In genomic region chrX:72392816-72393800, GRCh38 we compare ENCODE assay signal across 18 cellular contexts.
"Had no signal": no experiment of that assay in that cellular context is flagged by ENCODE, and none has a peak within 500 bp of the region (broad histone marks: within the 10 kb centered on the region; RNA-seq: fewer than 3 reads in every experiment).

No MANE protein-coding gene starts in this region.

- DNase-seq: activated B cell treated with CpG ODN at 0.5 μM for 24 hours; activated CD4-positive, alpha-beta T cell treated with anti-CD3 and anti-CD28 coated beads, Interleukin-2, amount 10 ng/mL, durations not matched to agents 7 days and 5 days; activated CD8-positive, alpha-beta memory T cell treated with anti-CD3 and anti-CD28 coated beads for 24 hours; activated naive CD4-positive, alpha-beta T cell treated with Interleukin-2 at 50 U/mL for 16 hours; aorta; dermis blood vessel endothelial cell; endodermal cell; foreskin keratinocyte; glutamatergic neuron; hypothalamus; mesendoderm; stimulated activated CD4-positive, alpha-beta T cell treated with anti-CD3 and anti-CD28 coated beads, Interleukin-2, amount 100 ng/mL, for 48 hours; tibial artery; uterus had no signal

- H3K4me3 ChIP-seq: tibial artery, uterus had no signal

- H3K36me3 Mint-ChIP-seq: natural killer cell treated with Interleukin-12 subunit alpha and Interleukin-12 subunit beta and Interleukin-15 and Interleukin-18, amount 100 ng/mL, for 72 hours had no signal

- H3K4me3 Mint-ChIP-seq: activated B cell treated with CpG ODN at 0.5 μM for 24 hours; activated CD4-positive, alpha-beta T cell treated with anti-CD3 and anti-CD28 coated beads, Interleukin-2, amount 10 ng/mL, durations not matched to agents 7 days and 5 days; activated T-helper 17 cell treated with anti-CD3 and anti-CD28 coated beads, Interleukin-2, amount 50 U/mL, for 72 hours; endodermal cell; natural killer cell treated with Interleukin-12 subunit alpha and Interleukin-12 subunit beta and Interleukin-15 and Interleukin-18, amount 100 ng/mL, for 72 hours; stimulated activated memory B cell treated with anti-CD40 and anti-IgM and Interleukin-4, amounts not matched to agents 10 μg/mL and 1 μg/mL and 100 μg/mL, for 72 hours had no signal

- H3K27ac ChIP-seq: foreskin keratinocyte, tibial artery, uterus had no signal

- H3K9me3 ChIP-seq: tibial artery, uterus had no signal

- H3K36me3 ChIP-seq: tibial artery, uterus had no signal

- H3K27ac Mint-ChIP-seq: activated B cell treated with CpG ODN at 0.5 μM for 24 hours; activated CD4-positive, alpha-beta T cell treated with anti-CD3 and anti-CD28 coated beads, Interleukin-2, amount 10 ng/mL, durations not matched to agents 7 days and 5 days; activated T-helper 17 cell treated with anti-CD3 and anti-CD28 coated beads, Interleukin-2, amount 50 U/mL, for 72 hours; endodermal cell; natural killer cell treated with Interleukin-12 subunit alpha and Interleukin-12 subunit beta and Interleukin-15 and Interleukin-18, amount 100 ng/mL, for 72 hours; stimulated activated memory B cell treated with anti-CD40 and anti-IgM and Interleukin-4, amounts not matched to agents 10 μg/mL and 1 μg/mL and 100 μg/mL, for 72 hours had no signal

- ATAC-seq: activated T-helper 17 cell treated with anti-CD3 and anti-CD28 coated beads, Interleukin-2, amount 50 U/mL, for 72 hours; natural killer cell treated with Interleukin-12 subunit alpha and Interleukin-12 subunit beta and Interleukin-15 and Interleukin-18, amount 100 ng/mL, for 72 hours; stimulated activated memory B cell treated with anti-CD40 and anti-IgM and Interleukin-4, amounts not matched to agents 10 μg/mL and 1 μg/mL and 100 μg/mL, for 72 hours had no signal

- FAIRE-seq: bronchial epithelial cell had no signal

- H3K4me1 Mint-ChIP-seq: activated B cell treated with CpG ODN at 0.5 μM for 24 hours; activated CD4-positive, alpha-beta T cell treated with anti-CD3 and anti-CD28 coated beads, Interleukin-2, amount 10 ng/mL, durations not matched to agents 7 days and 5 days; activated T-helper 17 cell treated with anti-CD3 and anti-CD28 coated beads, Interleukin-2, amount 50 U/mL, for 72 hours; stimulated activated memory B cell treated with anti-CD40 and anti-IgM and Interleukin-4, amounts not matched to agents 10 μg/mL and 1 μg/mL and 100 μg/mL, for 72 hours had no signal

- H3K4me1 ChIP-seq: foreskin keratinocyte, uterus had no signal

- H3K27me3 ChIP-seq: foreskin keratinocyte, tibial artery, uterus had no signal

- H3K9me3 Mint-ChIP-seq: activated B cell treated with CpG ODN at 0.5 μM for 24 hours; activated CD4-positive, alpha-beta T cell treated with anti-CD3 and anti-CD28 coated beads, Interleukin-2, amount 10 ng/mL, durations not matched to agents 7 days and 5 days; activated T-helper 17 cell treated with anti-CD3 and anti-CD28 coated beads, Interleukin-2, amount 50 U/mL, for 72 hours; natural killer cell treated with Interleukin-12 subunit alpha and Interleukin-12 subunit beta and Interleukin-15 and Interleukin-18, amount 100 ng/mL, for 72 hours; stimulated activated memory B cell treated with anti-CD40 and anti-IgM and Interleukin-4, amounts not matched to agents 10 μg/mL and 1 μg/mL and 100 μg/mL, for 72 hours had no signal

- H3K27me3 Mint-ChIP-seq: activated B cell treated with CpG ODN at 0.5 μM for 24 hours; activated CD4-positive, alpha-beta T cell treated with anti-CD3 and anti-CD28 coated beads, Interleukin-2, amount 10 ng/mL, durations not matched to agents 7 days and 5 days; activated T-helper 17 cell treated with anti-CD3 and anti-CD28 coated beads, Interleukin-2, amount 50 U/mL, for 72 hours; stimulated activated memory B cell treated with anti-CD40 and anti-IgM and Interleukin-4, amounts not matched to agents 10 μg/mL and 1 μg/mL and 100 μg/mL, for 72 hours had no signal
